Comparison of ENCODE assay signal across 21 cellular contexts in genomic region chr12:130506844-130507243, GRCh38.
DNase-seq lines count a peak whose midpoint lies in the region; ATAC-seq and TF ChIP-seq lines count a peak whose summit lies in the region.
"Had no signal": no experiment of that assay in that cellular context is flagged by ENCODE, and none has a peak within 500 bp of the region (broad histone marks: within the 10 kb centered on the region; RNA-seq: fewer than 3 reads in every experiment).

No MANE protein-coding gene starts in this region.

- intact Hi-C loops in Caco-2 (cut with micrococcal nuclease; ENCODE audit: unreplicated experiment), result no loop called here
- intact Hi-C loops in MCF 10A (cut with micrococcal nuclease), result no loop called here

- H3K9me3 Mint-ChIP-seq in Caco-2 (ENCODE audit: unreplicated experiment) (no peaks in the 10 kb centered on the region), MCF 10A (ENCODE audit: unreplicated experiment) (no peaks in the 10 kb centered on the region), T-cell (peaks cover 0 to 5% (median 0%) of the 10 kb centered on the region in 3 donors)
- H3K9me3 Mint-ChIP-seq in activated naive CD8-positive, alpha-beta T cell treated with anti-CD3 and anti-CD28 coated beads, Interleukin-2, amount 50 U/mL, for 24 hours, result no peaks in the 10 kb centered on the region

- H3K4me1 Mint-ChIP-seq in Caco-2 (ENCODE audit: low read depth, unreplicated experiment) (no peaks in the 10 kb centered on the region), MCF 10A (ENCODE audit: insufficient read depth, unreplicated experiment) (no peaks in the 10 kb centered on the region), T-cell (no peaks in the 10 kb centered on the region)
- no peaks in the 10 kb centered on the region for H3K4me1 Mint-ChIP-seq in activated naive CD8-positive, alpha-beta T cell treated with anti-CD3 and anti-CD28 coated beads, Interleukin-2, amount 50 U/mL, for 24 hours
- H3K4me1 Mint-ChIP-seq: CD4-positive, alpha-beta memory T cell; GM23338 had no signal

- ATAC-seq in T-cell (replicated peaks in 1 of 4), result no peak
- ATAC-seq in activated naive CD8-positive, alpha-beta T cell treated with anti-CD3 and anti-CD28 coated beads, Interleukin-2, amount 50 U/mL, for 24 hours, result no peak
- ATAC-seq: GM23338 had no signal

- H3K36me3 ChIP-seq in Caco-2 (ENCODE audit: control insufficient read depth, insufficient read depth, low read length), result no peaks in the 10 kb centered on the region
- H3K36me3 ChIP-seq: BLaER1, SJSA1 had no signal

- POLR2A ChIA-PET in Caco-2 (lab: Charles Lee) (no interaction called here), MCF 10A (lab: Yijun Ruan, JAX) (no interaction called here), T-cell (lab: Charles Lee) (no interaction called here)

- no peak overlapping the region for H3K4me3 ChIP-seq in Caco-2 (ENCODE audit: low read depth, low read length)
- H3K4me3 ChIP-seq: BLaER1, GM23338, SJSA1 had no signal

- no peaks in the 10 kb centered on the region for H3K9me3 ChIP-seq in Caco-2
- H3K9me3 ChIP-seq: BLaER1 had no signal

- H3K4me1 ChIP-seq in Caco-2, result no peaks in the 10 kb centered on the region
- H3K4me1 ChIP-seq: BLaER1 had no signal

- no peaks in the 10 kb centered on the region for H3K36me3 Mint-ChIP-seq in Caco-2 (ENCODE audit: insufficient read depth, unreplicated experiment)
- H3K36me3 Mint-ChIP-seq in MCF 10A (ENCODE audit: insufficient read depth, unreplicated experiment), result no peaks in the 10 kb centered on the region
- H3K36me3 Mint-ChIP-seq in T-cell, result no peaks in the 10 kb centered on the region
- no peaks in the 10 kb centered on the region for H3K36me3 Mint-ChIP-seq in activated naive CD8-positive, alpha-beta T cell treated with anti-CD3 and anti-CD28 coated beads, Interleukin-2, amount 50 U/mL, for 24 hours (ENCODE audit: low read depth)
- H3K36me3 Mint-ChIP-seq: CD4-positive, alpha-beta memory T cell had no signal

- DNase-seq in Caco-2 (peak; percentile 49 to 56), HT1080 (ENCODE audit: low read depth) (peak; percentile 44), RKO (ENCODE audit: low spot score) (peak; percentile 7), MCF 10A (ENCODE audit: unreplicated experiment) (no peak), T-cell (no peak)
- no peak for DNase-seq in activated CD4-positive, alpha-beta T cell treated with anti-CD3 and anti-CD28 coated beads, Interleukin-2, amount 50 U/mL, for 4 hours
- no peak for DNase-seq in activated naive CD8-positive, alpha-beta T cell treated with anti-CD3 and anti-CD28 coated beads, Interleukin-2, amount 50 U/mL, for 24 hours
- DNase-seq: CD4-positive, alpha-beta memory T cell; DMS79; Kasumi-1; MM.1S; NCI-H1105 treated with DMSO at 0.1 percent for 48 hours; NCI-H1694; NCI-H2081 treated with DMSO at 0.1 percent for 48 hours; OCI-M1; T-helper 9 cell had no signal

- TF ChIP-seq CTCF in Caco-2 (IDR thresholded peaks at IDR 0.05; ENCODE audit: insufficient read depth in 1 of 2, low read depth in 1 of 2, low read length in 1 of 2, severe bottlenecking in 1 of 2, unreplicated experiment in 1 of 2) (no peak), MCF 10A (IDR thresholded peaks at IDR 0.05; ENCODE audit: unreplicated experiment) (no peak)

- H3K4me3 Mint-ChIP-seq in Caco-2 (ENCODE audit: unreplicated experiment) (peak overlapping the region; percentile 64), MCF 10A (ENCODE audit: unreplicated experiment) (no peak overlapping the region), T-cell (no peak overlapping the region)
- no peak overlapping the region for H3K4me3 Mint-ChIP-seq in activated naive CD8-positive, alpha-beta T cell treated with anti-CD3 and anti-CD28 coated beads, Interleukin-2, amount 50 U/mL, for 24 hours
- H3K4me3 Mint-ChIP-seq: CD4-positive, alpha-beta memory T cell; GM23338 had no signal

- H3K27me3 Mint-ChIP-seq in Caco-2 (ENCODE audit: insufficient read depth, unreplicated experiment) (no peaks in the 10 kb centered on the region), MCF 10A (ENCODE audit: insufficient read depth, unreplicated experiment) (peaks cover 11% of the 10 kb centered on the region), T-cell (peaks cover 2 to 7% of the 10 kb centered on the region in 2 donors)
- no peaks in the 10 kb centered on the region for H3K27me3 Mint-ChIP-seq in activated naive CD8-positive, alpha-beta T cell treated with anti-CD3 and anti-CD28 coated beads, Interleukin-2, amount 50 U/mL, for 24 hours
- H3K27me3 Mint-ChIP-seq: CD4-positive, alpha-beta memory T cell had no signal

- H3K27ac Mint-ChIP-seq in Caco-2 (ENCODE audit: unreplicated experiment) (no peak overlapping the region), MCF 10A (ENCODE audit: low read depth, unreplicated experiment) (no peak overlapping the region), T-cell (no peak overlapping the region)
- H3K27ac Mint-ChIP-seq in activated naive CD8-positive, alpha-beta T cell treated with anti-CD3 and anti-CD28 coated beads, Interleukin-2, amount 50 U/mL, for 24 hours, result no peak overlapping the region
- H3K27ac Mint-ChIP-seq: CD4-positive, alpha-beta memory T cell; GM23338 had no signal

- CTCF ChIA-PET in Caco-2 (lab: Charles Lee) (no interaction called here), MCF 10A (lab: Yijun Ruan, JAX) (no interaction called here), T-cell (lab: Charles Lee) (no interaction called here)

- BruUV-seq in Caco-2 (replicated peaks; lab: Mats Ljungman, UMichigan) (no TSS peak), MCF 10A (replicated peaks; lab: Mats Ljungman, UMichigan) (no TSS peak)

- no peaks in the 10 kb centered on the region for H3K27me3 ChIP-seq in Caco-2 (replicated peaks; ENCODE audit: control insufficient read depth, insufficient read depth, low read length)
- H3K27me3 ChIP-seq: BLaER1 had no signal

- H3K27ac ChIP-seq in cingulate gyrus (ENCODE audit: low read depth, low read length), result peak overlapping the region; percentile 19
- H3K27ac ChIP-seq: BLaER1, RWPE1, SJSA1 had no signal

Comparison
In these comparisons a context has a peak if more than half of its experiments do, and no peak if none do; other contexts are left out.
1. DNase-seq: peak in Caco-2 (2 of 2), HT1080 (single experiment) and RKO (single experiment); none in activated CD4-positive, alpha-beta T cell treated with anti-CD3 and anti-CD28 coated beads, Interleukin-2, amount 50 U/mL, for 4 hours (0 of 2), MCF 10A (single experiment), T-cell (0 of 34) and activated naive CD8-positive, alpha-beta T cell treated with anti-CD3 and anti-CD28 coated beads, Interleukin-2, amount 50 U/mL, for 24 hours (single experiment).